Comparison of ENCODE assay signal across 18 cellular contexts in genomic region chr5:39132128-39132447, GRCh38. TPM values are rescaled to one million over a fixed set of nuclear protein-coding genes. Genes with fewer than 3 reads are reported as not detected.
DNase-seq lines count a peak whose midpoint lies in the region; ATAC-seq, FAIRE-seq and TF ChIP-seq lines count a peak whose summit lies in the region.
"Had no signal": no experiment of that assay in that cellular context is flagged by ENCODE, and none has a peak within 500 bp of the region (broad histone marks: within the 10 kb centered on the region; RNA-seq: fewer than 3 reads in every experiment).

No MANE protein-coding gene starts in this region.

- intact Hi-C loops in activated CD8-positive, alpha-beta T cell treated with anti-CD3 and anti-CD28 coated beads for 36 hours (cut with micrococcal nuclease) = no loop called here

- H3K27ac ChIP-seq in small intestine (ENCODE audit: low read depth in 1 of 2, low read length in 1 of 2) (no peak overlapping the region), hepatocyte (no peak overlapping the region)
- H3K27ac ChIP-seq: ascending aorta, C4-2B, foreskin keratinocyte, left lung, testis had no signal

- peaks cover 54% of the 10 kb centered on the region for H3K4me1 Mint-ChIP-seq in activated CD8-positive, alpha-beta T cell treated with anti-CD3 and anti-CD28 coated beads for 36 hours (ENCODE audit: low read depth)
- H3K4me1 Mint-ChIP-seq in activated CD8-positive, alpha-beta T cell treated with anti-CD3 and anti-CD28 coated beads, Interleukin-2, amount 10 ng/mL, durations not matched to agents 7 days and 5 days (ENCODE audit: low read depth) = peaks cover 5% of the 10 kb centered on the region
- peaks cover 18% of the 10 kb centered on the region for H3K4me1 Mint-ChIP-seq in activated naive CD8-positive, alpha-beta T cell treated with anti-CD3 and anti-CD28 coated beads, Interleukin-2, amount 10 ng/mL, durations not matched to agents 7 days and 5 days

- H3K36me3 Mint-ChIP-seq in activated CD8-positive, alpha-beta T cell treated with anti-CD3 and anti-CD28 coated beads for 36 hours (ENCODE audit: low read depth) = peaks cover 53% of the 10 kb centered on the region
- peaks cover 79% of the 10 kb centered on the region for H3K36me3 Mint-ChIP-seq in activated CD8-positive, alpha-beta T cell treated with anti-CD3 and anti-CD28 coated beads, Interleukin-2, amount 10 ng/mL, durations not matched to agents 7 days and 5 days (ENCODE audit: low read depth)
- H3K36me3 Mint-ChIP-seq in activated naive CD8-positive, alpha-beta T cell treated with anti-CD3 and anti-CD28 coated beads, Interleukin-2, amount 10 ng/mL, durations not matched to agents 7 days and 5 days = peaks cover 57% of the 10 kb centered on the region

- H3K4me3 ChIP-seq in small intestine (ENCODE audit: low read depth in 1 of 2, low read length in 2 of 2) (no peak overlapping the region), hepatocyte (no peak overlapping the region)
- H3K4me3 ChIP-seq: ascending aorta, left lung, testis had no signal

- TF ChIP-seq CTCF in activated CD8-positive, alpha-beta T cell treated with anti-CD3 and anti-CD28 coated beads for 36 hours (IDR thresholded peaks at IDR 0.05) = no peak
- no peak for TF ChIP-seq CTCF in hepatocyte (IDR thresholded peaks at IDR 0.05; ENCODE audit: poor library complexity)

- no peak for FAIRE-seq in small intestine (lab: Jason Lieb, UNC)

- no peak for ATAC-seq in activated CD8-positive, alpha-beta T cell treated with anti-CD3 and anti-CD28 coated beads for 36 hours
- ATAC-seq in activated CD8-positive, alpha-beta T cell treated with anti-CD3 and anti-CD28 coated beads, Interleukin-2, amount 10 ng/mL, durations not matched to agents 7 days and 5 days = no peak
- no peak for ATAC-seq in activated naive CD8-positive, alpha-beta T cell treated with anti-CD3 and anti-CD28 coated beads, Interleukin-2, amount 10 ng/mL, durations not matched to agents 7 days and 5 days (ENCODE audit: low read depth)
- ATAC-seq: foreskin keratinocyte, left lung had no signal

- POLR2A ChIA-PET in activated CD8-positive, alpha-beta T cell treated with anti-CD3 and anti-CD28 coated beads for 36 hours (lab: Charles Lee) = no interaction called here
- POLR2A ChIA-PET in activated CD8-positive, alpha-beta T cell treated with anti-CD3 and anti-CD28 coated beads, Interleukin-2, amount 10 ng/mL, durations not matched to agents 7 days and 5 days (lab: Charles Lee) = no interaction called here
- POLR2A ChIA-PET in activated naive CD8-positive, alpha-beta T cell treated with anti-CD3 and anti-CD28 coated beads, Interleukin-2, amount 10 ng/mL, durations not matched to agents 7 days and 5 days (lab: Charles Lee) = no interaction called here

- no peak overlapping the region for H3K4me3 Mint-ChIP-seq in activated CD8-positive, alpha-beta T cell treated with anti-CD3 and anti-CD28 coated beads for 36 hours
- H3K4me3 Mint-ChIP-seq in activated CD8-positive, alpha-beta T cell treated with anti-CD3 and anti-CD28 coated beads, Interleukin-2, amount 10 ng/mL, durations not matched to agents 7 days and 5 days = no peak overlapping the region
- H3K4me3 Mint-ChIP-seq in activated naive CD8-positive, alpha-beta T cell treated with anti-CD3 and anti-CD28 coated beads, Interleukin-2, amount 10 ng/mL, durations not matched to agents 7 days and 5 days = no peak overlapping the region
- H3K4me3 Mint-ChIP-seq: HFFc6 had no signal

- H3K4me2 ChIP-seq in hepatocyte = no peak overlapping the region

- CTCF ChIA-PET in activated CD8-positive, alpha-beta T cell treated with anti-CD3 and anti-CD28 coated beads for 36 hours (lab: Charles Lee) = interaction anchor here (1.0 to 2.5 kb wide), 3 partner anchors 9 to 86 kb away, joined by 3 to 7 read pairs (median 5); no protein-coding TSS in a partner anchor
- CTCF ChIA-PET in activated CD8-positive, alpha-beta T cell treated with anti-CD3 and anti-CD28 coated beads, Interleukin-2, amount 10 ng/mL, durations not matched to agents 7 days and 5 days (lab: Charles Lee) = no interaction called here

- H3K9me2 ChIP-seq in hepatocyte (replicated peaks; ENCODE audit: insufficient read depth) = no peaks in the 10 kb centered on the region

- H3K79me2 ChIP-seq in hepatocyte = no peaks in the 10 kb centered on the region

- H3K36me3 ChIP-seq in small intestine (ENCODE audit: control insufficient read depth in 2 of 2, insufficient read depth in 2 of 2, low read length in 2 of 2) = peaks cover 2% of the 10 kb centered on the region in 2 donors
- H3K36me3 ChIP-seq in hepatocyte (replicated peaks; ENCODE audit: insufficient read depth, low read depth) = no peaks in the 10 kb centered on the region
- H3K36me3 ChIP-seq: ascending aorta had no signal

- H3K27me3 ChIP-seq in small intestine (ENCODE audit: control insufficient read depth in 2 of 2, insufficient read depth in 2 of 2, low read length in 2 of 2) (no peaks in the 10 kb centered on the region), hepatocyte (no peaks in the 10 kb centered on the region)
- H3K27me3 ChIP-seq: ascending aorta, left lung, testis had no signal

- no peaks in the 10 kb centered on the region for H3K27me3 Mint-ChIP-seq in activated CD8-positive, alpha-beta T cell treated with anti-CD3 and anti-CD28 coated beads for 36 hours
- no peaks in the 10 kb centered on the region for H3K27me3 Mint-ChIP-seq in activated CD8-positive, alpha-beta T cell treated with anti-CD3 and anti-CD28 coated beads, Interleukin-2, amount 10 ng/mL, durations not matched to agents 7 days and 5 days (ENCODE audit: low read depth)
- H3K27me3 Mint-ChIP-seq in activated naive CD8-positive, alpha-beta T cell treated with anti-CD3 and anti-CD28 coated beads, Interleukin-2, amount 10 ng/mL, durations not matched to agents 7 days and 5 days = no peaks in the 10 kb centered on the region

- no peaks in the 10 kb centered on the region for H3K9me3 ChIP-seq in small intestine (ENCODE audit: control insufficient read depth, low read depth)
- H3K9me3 ChIP-seq in hepatocyte (ENCODE audit: low read depth) = no peaks in the 10 kb centered on the region
- H3K9me3 ChIP-seq: ascending aorta, left lung, testis had no signal

- WGBS in small intestine, 3 donors = 72 to 81% (median 77%) methylated on average over 3 of the region's 3 CpGs
- 91% methylated on average over 3 of the region's 3 CpGs for WGBS in hepatocyte (ENCODE audit: low lambda C conversion rate, missing lambda C conversion rate)

- H3K27ac Mint-ChIP-seq in activated CD8-positive, alpha-beta T cell treated with anti-CD3 and anti-CD28 coated beads for 36 hours = peak overlapping the region; percentile 47
- no peak overlapping the region for H3K27ac Mint-ChIP-seq in activated CD8-positive, alpha-beta T cell treated with anti-CD3 and anti-CD28 coated beads, Interleukin-2, amount 10 ng/mL, durations not matched to agents 7 days and 5 days
- H3K27ac Mint-ChIP-seq in activated naive CD8-positive, alpha-beta T cell treated with anti-CD3 and anti-CD28 coated beads, Interleukin-2, amount 10 ng/mL, durations not matched to agents 7 days and 5 days = peak overlapping the region; percentile 2
- H3K27ac Mint-ChIP-seq: HFFc6 had no signal

- DNase-seq in activated CD8-positive, alpha-beta T cell treated with anti-CD3 and anti-CD28 coated beads for 36 hours = no peak
- DNase-seq in activated CD8-positive, alpha-beta T cell treated with anti-CD3 and anti-CD28 coated beads, Interleukin-2, amount 10 ng/mL, durations not matched to agents 7 days and 5 days = no peak
- no peak for DNase-seq in activated naive CD8-positive, alpha-beta T cell treated with anti-CD3 and anti-CD28 coated beads, Interleukin-2, amount 10 ng/mL, durations not matched to agents 7 days and 5 days
- DNase-seq in iPS-NIHi7 (ENCODE audit: extremely low spot score) (peak; percentile 10), pons (ENCODE audit: low spot score) (peak; percentile 91), RKO (ENCODE audit: low spot score) (no peak), small intestine (no peak), hepatocyte (ENCODE audit: low spot score) (no peak)
- DNase-seq: 8988T, foreskin keratinocyte, HFFc6, Kasumi-1, left lung, NCI-H1105, NCI-H2081 treated with DMSO at 0.1 percent for 48 hours, testis had no signal

- no peaks in the 10 kb centered on the region for H4K20me1 ChIP-seq in hepatocyte (ENCODE audit: insufficient read depth, poor library complexity, severe bottlenecking)

- H3K9me3 Mint-ChIP-seq in activated CD8-positive, alpha-beta T cell treated with anti-CD3 and anti-CD28 coated beads for 36 hours = no peaks in the 10 kb centered on the region
- H3K9me3 Mint-ChIP-seq in activated CD8-positive, alpha-beta T cell treated with anti-CD3 and anti-CD28 coated beads, Interleukin-2, amount 10 ng/mL, durations not matched to agents 7 days and 5 days (ENCODE audit: insufficient read depth) = no peaks in the 10 kb centered on the region
- no peaks in the 10 kb centered on the region for H3K9me3 Mint-ChIP-seq in activated naive CD8-positive, alpha-beta T cell treated with anti-CD3 and anti-CD28 coated beads, Interleukin-2, amount 10 ng/mL, durations not matched to agents 7 days and 5 days
- H3K9me3 Mint-ChIP-seq: HFFc6 had no signal

- H3K4me1 ChIP-seq in small intestine (ENCODE audit: control insufficient read depth in 2 of 2, insufficient read depth in 1 of 2, low read depth in 1 of 2, low read length in 1 of 2) (no peaks in the 10 kb centered on the region), hepatocyte (ENCODE audit: insufficient read depth) (no peaks in the 10 kb centered on the region)
- H3K4me1 ChIP-seq: ascending aorta, foreskin keratinocyte, left lung, testis had no signal

- H2AFZ ChIP-seq in hepatocyte = no peak overlapping the region

RNA-seq across cellular contexts. Expression of gene RICTOR, which starts 57.9 kb away (rescaled TPM):
- total RNA-seq in activated CD8-positive, alpha-beta T cell treated with anti-CD3 and anti-CD28 coated beads for 36 hours = 10 to 100 TPM; 23.9 to 26.1 TPM
- 10 to 100 TPM; 38.8 to 41.6 TPM for total RNA-seq in activated CD8-positive, alpha-beta T cell treated with anti-CD3 and anti-CD28 coated beads, Interleukin-2, amount 10 ng/mL, durations not matched to agents 7 days and 5 days
- total RNA-seq in activated naive CD8-positive, alpha-beta T cell treated with anti-CD3 and anti-CD28 coated beads, Interleukin-2, amount 10 ng/mL, durations not matched to agents 7 days and 5 days = 10 to 100 TPM; 55.6 to 64.8 TPM
- 1 to 10 TPM; 2.4 to 3.6 (median 3.1) TPM for polyA plus RNA-seq in small intestine
- 24.9 and 29.1 TPM in 2 replicates for total RNA-seq in hepatocyte
- 8.0 and 8.5 TPM in 2 replicates for polyA plus RNA-seq in hepatocyte

Comparison
In these comparisons a context has a peak if more than half of its experiments do, and no peak if none do; other contexts are left out.
1. DNase-seq: peak in iPS-NIHi7 (single experiment) and pons (single experiment); none in activated CD8-positive, alpha-beta T cell treated with anti-CD3 and anti-CD28 coated beads for 36 hours (single experiment), activated CD8-positive, alpha-beta T cell treated with anti-CD3 and anti-CD28 coated beads, Interleukin-2, amount 10 ng/mL, durations not matched to agents 7 days and 5 days (single experiment), activated naive CD8-positive, alpha-beta T cell treated with anti-CD3 and anti-CD28 coated beads, Interleukin-2, amount 10 ng/mL, durations not matched to agents 7 days and 5 days (single experiment), RKO (single experiment), small intestine (single experiment) and hepatocyte (single experiment).